ENCODE assay signal across 37 cellular contexts in genomic region chr17:19757536-19758180, GRCh38. TPM values are rescaled to one million over a fixed set of nuclear protein-coding genes. Genes with fewer than 3 reads are reported as not detected.
"Had no signal": no experiment of that assay in that cellular context is flagged by ENCODE, and none has a peak within 500 bp of the region (broad histone marks: within the 10 kb centered on the region; RNA-seq: fewer than 3 reads in every experiment).

No MANE protein-coding gene starts in this region.

- ATAC-seq: activated T-cell treated with anti-CD3 and anti-CD28 coated beads, Interleukin-2, amount 50 U/mL, for 4 hours; body of pancreas; effector memory CD8-positive, alpha-beta T cell; gastroesophageal sphincter; left cardiac atrium; left ventricle myocardium superior; naive thymus-derived CD4-positive, alpha-beta T cell; right lobe of liver; stimulated activated memory B cell treated with anti-CD40 and anti-IgM and Interleukin-4, amounts not matched to agents 10 μg/mL and 1 μg/mL and 100 μg/mL, for 72 hours; stimulated activated naive CD8-positive, alpha-beta T cell treated with anti-CD3 and anti-CD28 coated beads, Interleukin-15, amount 100 ng/mL, for 72 hours had no signal

- H3K27ac ChIP-seq: body of pancreas, cardiac muscle cell, gastroesophageal sphincter, hepatocyte, neural progenitor cell, right lobe of liver, skin epidermis, upper lobe of left lung, vagina, VCaP had no signal

- H3K36me3 ChIP-seq: cardiac muscle cell, gastroesophageal sphincter, neural progenitor cell, right lobe of liver, upper lobe of left lung, vagina had no signal

- H3K4me3 ChIP-seq: body of pancreas, cardiac muscle cell, gastroesophageal sphincter, hepatocyte, neural progenitor cell, right lobe of liver, skin epidermis, upper lobe of left lung, vagina had no signal

- H3K4me1 ChIP-seq: body of pancreas had no signal

- FAIRE-seq: endothelial cell of umbilical vein, TTC549 had no signal

- DNase-seq: activated CD4-positive, alpha-beta memory T cell treated with anti-CD3 and anti-CD28 coated beads, Interleukin-2, amount 10 ng/mL, durations not matched to agents 7 days and 5 days; activated CD4-positive, alpha-beta T cell treated with anti-CD3 and anti-CD28 coated beads, Interleukin-2, amount 10 ng/mL, durations not matched to agents 24 days and 14 days; activated CD8-positive, alpha-beta memory T cell treated with anti-CD3 and anti-CD28 coated beads, Interleukin-2, amount 50 U/mL, for 48 hours; activated T-cell treated with anti-CD3 and anti-CD28 coated beads, Interleukin-2, amount 50 U/mL, for 4 hours; aorta; body of pancreas; cortex of kidney; effector memory CD8-positive, alpha-beta T cell; islet precursor cell; left cardiac atrium; left ventricle myocardium superior; midbrain; naive thymus-derived CD4-positive, alpha-beta T cell; right lobe of liver; stimulated activated CD4-positive, alpha-beta T cell treated with anti-CD3 and anti-CD28 coated beads, Interleukin-4, amount 100 ng/mL, for 4 hours; stimulated activated CD8-positive, alpha-beta memory T cell treated with anti-CD3 and anti-CD28 coated beads, Interleukin-4, amount 100 ng/mL, for 48 hours; stimulated activated naive CD8-positive, alpha-beta T cell treated with anti-CD3 and anti-CD28 coated beads, Interleukin-15, amount 100 ng/mL, for 72 hours; substantia nigra; SW 1271; T-helper 9 cell; upper lobe of left lung had no signal

- H3K27me3 ChIP-seq: body of pancreas, cardiac muscle cell, hepatocyte, neural progenitor cell, right lobe of liver, upper lobe of left lung, vagina had no signal

- H3K9me3 ChIP-seq: body of pancreas, gastroesophageal sphincter, right lobe of liver, upper lobe of left lung, vagina had no signal

RNA-seq across cellular contexts. Expression of gene ALDH3A1, which starts 9.6 kb away (rescaled TPM):
- total RNA-seq: activated CD4-positive, alpha-beta memory T cell treated with anti-CD3 and anti-CD28 coated beads, Interleukin-2, amount 10 ng/mL, durations not matched to agents 7 days and 5 days; activated CD4-positive, alpha-beta T cell treated with anti-CD3 and anti-CD28 coated beads, Interleukin-2, amount 10 ng/mL, durations not matched to agents 24 days and 14 days; activated T-cell treated with anti-CD3 and anti-CD28 coated beads, Interleukin-2, amount 50 U/mL, for 4 hours; activated T-helper 2 cell treated with anti-CD3 and anti-CD28 coated beads, Interferon-gamma antibody, Interleukin-2, Interleukin-4, amounts not matched to agents 10 μg/mL and 5 μg/mL and 100 μg/mL, durations not matched to agents 14 hours and 24 hours and 36 hours; cardiac muscle cell; cerebellum; fibroblast of villous mesenchyme; left ventricle myocardium superior had no signal
- polyA plus RNA-seq: cardiac muscle cell; naive thymus-derived CD4-positive, alpha-beta T cell had no signal

RNA-seq across cellular contexts. Expression of gene SLC47A2, which starts 41.3 kb away (rescaled TPM):
- total RNA-seq: activated CD4-positive, alpha-beta memory T cell treated with anti-CD3 and anti-CD28 coated beads, Interleukin-2, amount 10 ng/mL, durations not matched to agents 7 days and 5 days; activated CD4-positive, alpha-beta T cell treated with anti-CD3 and anti-CD28 coated beads, Interleukin-2, amount 10 ng/mL, durations not matched to agents 24 days and 14 days; activated T-cell treated with anti-CD3 and anti-CD28 coated beads, Interleukin-2, amount 50 U/mL, for 4 hours; activated T-helper 2 cell treated with anti-CD3 and anti-CD28 coated beads, Interferon-gamma antibody, Interleukin-2, Interleukin-4, amounts not matched to agents 10 μg/mL and 5 μg/mL and 100 μg/mL, durations not matched to agents 14 hours and 24 hours and 36 hours; aorta; endothelial cell of umbilical vein; fibroblast of lung; fibroblast of villous mesenchyme; gastroesophageal sphincter; left cardiac atrium; left ventricle myocardium superior; naive thymus-derived CD4-positive, alpha-beta T cell; posterior vena cava; right lobe of liver had no signal
- polyA plus RNA-seq: adipose tissue; endothelial cell of umbilical vein; fibroblast of lung; hepatocyte; naive thymus-derived CD4-positive, alpha-beta T cell had no signal
